8 cellular contexts compared by ENCODE assay signal in genomic region chr7:39414669-39415035, GRCh38.
DNase-seq lines count a peak whose midpoint lies in the region; ATAC-seq and TF ChIP-seq lines count a peak whose summit lies in the region.

No MANE protein-coding gene starts in this region.

- in situ Hi-C loops in Panc1 (cut with HindIII; ENCODE audit: low pct_unique_long_range_greater_than_20kb, low sequenced_read_pairs) = no loop called here

- no peaks in the 10 kb centered on the region for H3K27me3 Mint-ChIP-seq in Calu3 (ENCODE audit: unreplicated experiment)

- peak overlapping the region; percentile 97 for H3K4me3 Mint-ChIP-seq in Calu3 (ENCODE audit: low read depth, unreplicated experiment)

- no peak overlapping the region for H3K9ac ChIP-seq in parathyroid adenoma

- peak overlapping the region; percentile 25 for H3K27ac Mint-ChIP-seq in Calu3 (ENCODE audit: unreplicated experiment)

- BruUV-seq in Calu3 (replicated peaks; lab: Mats Ljungman, UMichigan) = no TSS peak
- BruUV-seq in Panc1 (replicated peaks; lab: Mats Ljungman, UMichigan) = no TSS peak
- BruUV-seq in OCI-LY7 (replicated peaks; lab: Mats Ljungman, UMichigan) = no TSS peak

- DNase-seq in Calu3 (no peak), Panc1 (ENCODE audit: low read depth, low spot score) (no peak), esophagus muscularis mucosa (ENCODE audit: extremely low spot score) (no peak), hippocampal formation (lab: John Stamatoyannopoulos, UW) (no peak), epidermal melanocyte (ENCODE audit: insufficient read length, low spot score) (no peak), OCI-LY7 (ENCODE audit: low spot score) (no peak), GOT3 (lab: John Stamatoyannopoulos, UW) (no peak)

- peaks cover 32% of the 10 kb centered on the region for H3K27me3 ChIP-seq in Panc1 (ENCODE audit: control insufficient read depth, insufficient read depth, low read length)
- H3K27me3 ChIP-seq in esophagus muscularis mucosa = no peaks in the 10 kb centered on the region
- H3K27me3 ChIP-seq in parathyroid adenoma (ENCODE audit: control insufficient read depth, insufficient read depth, low read length) = no peaks in the 10 kb centered on the region

- H3K79me2 ChIP-seq in parathyroid adenoma (no peaks in the 10 kb centered on the region), OCI-LY7 (ENCODE audit: insufficient read depth, low read depth, low read length) (no peaks in the 10 kb centered on the region)

- H3K27ac ChIP-seq in Panc1 (ENCODE audit: low read length) (no peak overlapping the region), esophagus muscularis mucosa (replicated peaks in 1 of 4) (no peak overlapping the region), parathyroid adenoma (no peak overlapping the region), OCI-LY7 (ENCODE audit: low read depth, low read length, poor library complexity, severe bottlenecking) (no peak overlapping the region)

- no peaks in the 10 kb centered on the region for H3K36me3 ChIP-seq in Panc1 (ENCODE audit: control insufficient read depth, insufficient read depth, low read length)
- no peaks in the 10 kb centered on the region for H3K36me3 ChIP-seq in esophagus muscularis mucosa
- H3K36me3 ChIP-seq in parathyroid adenoma (ENCODE audit: control insufficient read depth, insufficient read depth, low read length) = no peaks in the 10 kb centered on the region
- H3K36me3 ChIP-seq in OCI-LY7 (ENCODE audit: insufficient read depth, low read length) = no peaks in the 10 kb centered on the region

- CTCF ChIA-PET in Calu3 (lab: Charles Lee) (interaction anchor here (1.1 kb wide), 1 partner anchor 485 kb away, joined by 4 read pairs; no protein-coding TSS in a partner anchor), Panc1 (lab: Charles Lee) (interaction anchor here (0.6 kb wide), 1 partner anchor 442 kb away, joined by 4 read pairs; no protein-coding TSS in a partner anchor), OCI-LY7 (lab: Charles Lee; ENCODE audit: unreplicated experiment) (no interaction called here)

- no peak for TF ChIP-seq EP300 in esophagus muscularis mucosa (IDR thresholded peaks at IDR 0.05)

- H2AFZ ChIP-seq in parathyroid adenoma (peak overlapping the region; percentile 77), OCI-LY7 (ENCODE audit: low read length) (no peak overlapping the region)

- POLR2A ChIA-PET in Panc1 (lab: Charles Lee) (no interaction called here), OCI-LY7 (lab: Charles Lee) (interaction anchor here (0.6 kb wide), 2 partner anchors 97 to 990 kb away, joined by 3 to 4 read pairs; no protein-coding TSS in a partner anchor)

- H3K9me2 ChIP-seq in OCI-LY7 (ENCODE audit: insufficient read depth, low read length) = no peaks in the 10 kb centered on the region

- H4K20me1 ChIP-seq in OCI-LY7 (ENCODE audit: insufficient read depth, low read length) = no peaks in the 10 kb centered on the region

- H3K4me3 ChIP-seq in Panc1 (ENCODE audit: low read depth in 2 of 2, low read length in 2 of 2) (peak overlapping the region; percentile 48 to 71), esophagus muscularis mucosa (peak overlapping the region; percentile 54 to 74 (median 58)), parathyroid adenoma (ENCODE audit: low read depth, low read length) (peak overlapping the region; percentile 66), OCI-LY7 (ENCODE audit: low read depth, low read length, poor library complexity, severe bottlenecking) (no peak overlapping the region)

- H3K4me1 ChIP-seq in Panc1 (ENCODE audit: control insufficient read depth, insufficient read depth, low read length) (peaks cover 4% of the 10 kb centered on the region; the same call in 1 of the 2 replicates), esophagus muscularis mucosa (peaks cover 7 to 19% (median 14%) of the 10 kb centered on the region in 4 donors), parathyroid adenoma (no peaks in the 10 kb centered on the region), OCI-LY7 (ENCODE audit: insufficient read depth, low read length, poor library complexity, severe bottlenecking) (no peaks in the 10 kb centered on the region)

- WGBS in esophagus muscularis mucosa = 8% methylated on average over 4 of the region's 8 CpGs

- no peaks in the 10 kb centered on the region for H3K4me1 Mint-ChIP-seq in Calu3 (ENCODE audit: low read depth, unreplicated experiment)

- peaks cover 12% of the 10 kb centered on the region for H3K36me3 Mint-ChIP-seq in Calu3 (ENCODE audit: insufficient read depth, unreplicated experiment)

- ATAC-seq in Panc1 = peak; percentile 36

- TF ChIP-seq CTCF in Calu3 (IDR thresholded peaks at IDR 0.05; ENCODE audit: unreplicated experiment) (no peak), Panc1 (IDR thresholded peaks at IDR 0.05) (no peak; the same call in 1 of the 2 replicates), esophagus muscularis mucosa (IDR thresholded peaks at IDR 0.05) (no peak), parathyroid adenoma (IDR thresholded peaks at IDR 0.05) (no peak), OCI-LY7 (conservative IDR thresholded peaks at IDR 0.05; ENCODE audit: low read length) (no peak)

- TF ChIP-seq POLR2A in esophagus muscularis mucosa (IDR thresholded peaks at IDR 0.05; ENCODE audit: low read depth) = no peak

- H3K9me3 Mint-ChIP-seq in Calu3 (ENCODE audit: low read depth, unreplicated experiment) = no peaks in the 10 kb centered on the region

- intact Hi-C loops in Calu3 (cut with micrococcal nuclease; ENCODE audit: unreplicated experiment) (loop anchor here (5.0 kb wide), 1 partner anchor 62 kb away; no protein-coding TSS in a partner anchor), Panc1 (cut with micrococcal nuclease; ENCODE audit: unreplicated experiment) (no loop called here), esophagus muscularis mucosa (cut with DNase I) (no loop called here), OCI-LY7 (cut with micrococcal nuclease; ENCODE audit: unreplicated experiment) (no loop called here)

- H3K9me3 ChIP-seq in Panc1 (ENCODE audit: control insufficient read depth, insufficient read depth, low read depth, low read length) (no peaks in the 10 kb centered on the region), esophagus muscularis mucosa (no peaks in the 10 kb centered on the region), parathyroid adenoma (ENCODE audit: control insufficient read depth, low read length) (no peaks in the 10 kb centered on the region), OCI-LY7 (ENCODE audit: low read length) (no peaks in the 10 kb centered on the region)

- peak overlapping the region; percentile 96 for H3K4me2 ChIP-seq in parathyroid adenoma (ENCODE audit: low read length)
- no peak overlapping the region; the same call in 1 of the 2 replicates for H3K4me2 ChIP-seq in OCI-LY7 (ENCODE audit: low read length)
